2 cellular contexts compared by ENCODE assay signal in the genomic region with DNA sequence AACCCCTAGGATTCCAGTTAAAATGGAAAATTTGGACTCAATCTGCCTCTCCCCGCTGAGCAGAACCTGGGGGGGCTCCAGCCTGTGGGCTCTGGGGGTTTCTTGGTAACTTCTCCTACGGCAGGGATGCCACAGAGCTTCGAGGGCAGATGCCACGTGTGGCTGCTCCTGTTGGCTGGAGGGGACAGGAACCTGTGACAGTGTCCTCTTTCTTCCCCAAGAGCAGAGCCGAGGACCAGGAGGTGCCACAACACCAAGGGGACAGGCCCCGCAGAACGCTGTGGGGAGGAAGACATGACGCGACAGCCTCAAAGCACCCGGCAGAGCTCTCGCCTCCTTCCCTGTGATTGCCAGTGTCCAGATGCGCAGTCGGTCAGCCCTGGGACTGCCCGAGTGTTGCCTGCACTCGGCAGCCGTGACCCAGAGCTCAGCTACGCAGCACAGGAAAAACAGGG.
TF ChIP-seq lines count a peak whose summit lies in the region.

No MANE protein-coding gene starts in this region.

TF ChIP-seq in GM23338, 12 proteins besides CTCF, POLR2A, EP300 and RAD21:
- TF ChIP-seq ZNF114 (CRISPR knock-in tag; IDR thresholded peaks at IDR 0.05) = no peak
- no peak for TF ChIP-seq NANOG (IDR thresholded peaks at IDR 0.05; ENCODE audit: borderline replicate concordance)
- no peak for TF ChIP-seq POLR2AphosphoS5 (IDR thresholded peaks at IDR 0.05; ENCODE audit: low read depth)
- no peak for TF ChIP-seq CREB1 (CRISPR knock-in tag; IDR thresholded peaks at IDR 0.05; ENCODE audit: low read depth)
- TF ChIP-seq EZH2 (IDR thresholded peaks at IDR 0.05; ENCODE audit: low read depth, unreplicated experiment) = no peak
TF ChIP-seq in GM23338: peak in this region for 0.

TF ChIP-seq in H1, 55 proteins besides CTCF, POLR2A, EP300 and RAD21:
- no peak for TF ChIP-seq CBX8 (IDR thresholded peaks at IDR 0.05; ENCODE audit: borderline replicate concordance, low read depth, low read length)
- TF ChIP-seq KDM4A (IDR thresholded peaks at IDR 0.05; ENCODE audit: low read depth, low read length, severe bottlenecking) = no peak
- no peak for TF ChIP-seq SRF (IDR thresholded peaks at IDR 0.05; ENCODE audit: low read depth, low read length)
- no peak for TF ChIP-seq CREB1 (IDR thresholded peaks at IDR 0.05)
- TF ChIP-seq SP4 (IDR thresholded peaks at IDR 0.05; ENCODE audit: low read length) = no peak
- TF ChIP-seq CHD1 (IDR thresholded peaks at IDR 0.05; ENCODE audit: low read depth, low read length) = no peak
- no peak for TF ChIP-seq FOSL1 (IDR thresholded peaks at IDR 0.05; ENCODE audit: insufficient read depth, low read depth, low read length)
- TF ChIP-seq E2F6 (IDR thresholded peaks at IDR 0.05) = no peak
- no peak for TF ChIP-seq TAF1 (IDR thresholded peaks at IDR 0.05; ENCODE audit: low read depth, low read length)
- TF ChIP-seq SP1 (IDR thresholded peaks at IDR 0.05; ENCODE audit: low read depth, low read length) = no peak
- no peak for TF ChIP-seq SAP30 (IDR thresholded peaks at IDR 0.05; ENCODE audit: insufficient read depth, insufficient replicate concordance, low read length)
- no peak for TF ChIP-seq YY1 (IDR thresholded peaks at IDR 0.05; ENCODE audit: low read depth, low read length)
- TF ChIP-seq, protein P1, sequence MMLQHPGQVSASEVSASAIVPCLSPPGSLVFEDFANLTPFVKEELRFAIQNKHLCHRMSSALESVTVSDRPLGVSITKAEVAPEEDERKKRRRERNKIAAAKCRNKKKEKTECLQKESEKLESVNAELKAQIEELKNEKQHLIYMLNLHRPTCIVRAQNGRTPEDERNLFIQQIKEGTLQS (IDR thresholded peaks at IDR 0.05; ENCODE audit: insufficient read depth, low read depth, low read length) = no peak
- no peak for TF ChIP-seq RNF2 (IDR thresholded peaks at IDR 0.05; ENCODE audit: borderline replicate concordance, low read depth, low read length, missing control alignments, poor library complexity, severe bottlenecking)
- TF ChIP-seq TCF12 (IDR thresholded peaks at IDR 0.05; ENCODE audit: low read depth, low read length) = no peak
